10 cellular contexts compared by ENCODE assay signal in genomic region chr16:12646490-12647274, GRCh38.
DNase-seq lines count a peak whose midpoint lies in the region; ATAC-seq and TF ChIP-seq lines count a peak whose summit lies in the region.
"Had no signal": no experiment of that assay in that cellular context is flagged by ENCODE, and none has a peak within 500 bp of the region (broad histone marks: within the 10 kb centered on the region; RNA-seq: fewer than 3 reads in every experiment).

No MANE protein-coding gene starts in this region.

- H3F3A ChIP-seq in GM23338 (replicated peaks; ENCODE audit: low read depth): no peaks in the 10 kb centered on the region

- TF ChIP-seq POLR2A in right lobe of liver (IDR thresholded peaks at IDR 0.05): no peak

- H3K27ac Mint-ChIP-seq in effector memory CD8-positive, alpha-beta T cell: no peak overlapping the region
- no peak overlapping the region for H3K27ac Mint-ChIP-seq in GM23338

- ATAC-seq in HG02884 (IDR thresholded peaks at IDR 0.05; ENCODE audit: unreplicated experiment) (peak; percentile 55), right lobe of liver (peak; percentile 73 to 91 (median 80)), HG03457 (IDR thresholded peaks at IDR 0.05; ENCODE audit: unreplicated experiment) (no peak), GM23338 (no peak)
- no peak for ATAC-seq in effector memory CD8-positive, alpha-beta T cell (replicated peaks)
- ATAC-seq: body of pancreas had no signal

- H3K4me1 Mint-ChIP-seq in effector memory CD8-positive, alpha-beta T cell (ENCODE audit: low read depth in 2 of 2): peaks cover 8 to 10% of the 10 kb centered on the region in 2 donors
- no peaks in the 10 kb centered on the region for H3K4me1 Mint-ChIP-seq in GM23338

- WGBS in right lobe of liver (ENCODE audit: insufficient coverage, low coverage, low lambda C conversion rate, missing lambda C conversion rate): 7% methylated on average over 7 of the region's 10 CpGs

- H3K9me2 ChIP-seq in GM23338 (ENCODE audit: insufficient read depth): no peaks in the 10 kb centered on the region; the same call in 1 of the 2 replicates

- no peak overlapping the region for H3K4me2 ChIP-seq in GM23338

- no peak overlapping the region for H3K4me3 Mint-ChIP-seq in effector memory CD8-positive, alpha-beta T cell
- H3K4me3 Mint-ChIP-seq in GM23338: no peak overlapping the region

- no peaks in the 10 kb centered on the region for H3K27me3 ChIP-seq in A673 (replicated peaks; ENCODE audit: insufficient read depth, low read depth, low read length, poor library complexity)
- no peaks in the 10 kb centered on the region for H3K27me3 ChIP-seq in right lobe of liver
- no peaks in the 10 kb centered on the region for H3K27me3 ChIP-seq in GM23338 (ENCODE audit: insufficient read depth)
- H3K27me3 ChIP-seq: body of pancreas had no signal

- peaks cover 6 to 8% of the 10 kb centered on the region in 2 donors for H3K9me3 Mint-ChIP-seq in effector memory CD8-positive, alpha-beta T cell
- H3K9me3 Mint-ChIP-seq in GM23338: no peaks in the 10 kb centered on the region; the same call in 2 of the 3 replicates

- no peaks in the 10 kb centered on the region for H3K79me2 ChIP-seq in GM23338 (replicated peaks; ENCODE audit: insufficient read depth)
- H3K79me2 ChIP-seq: parathyroid adenoma had no signal

- CTCF ChIA-PET in A673 (lab: Charles Lee): no interaction called here

- peaks cover 19 to 45% of the 10 kb centered on the region in 2 donors for H3K27me3 Mint-ChIP-seq in effector memory CD8-positive, alpha-beta T cell
- peaks cover 2% of the 10 kb centered on the region for H3K27me3 Mint-ChIP-seq in GM23338 (ENCODE audit: insufficient read depth, low read depth, poor library complexity)

- H3K36me3 ChIP-seq in A673 (ENCODE audit: insufficient read depth, low read length, poor library complexity, severe bottlenecking) (no peaks in the 10 kb centered on the region), right lobe of liver (no peaks in the 10 kb centered on the region), GM23338 (ENCODE audit: insufficient read depth) (no peaks in the 10 kb centered on the region)

- H3K4me1 ChIP-seq in A673 (ENCODE audit: insufficient read depth, low read length, poor library complexity, severe bottlenecking) (no peaks in the 10 kb centered on the region), right lobe of liver (peaks cover 0 to 43% (median 5%) of the 10 kb centered on the region in 4 donors), GM23338 (ENCODE audit: insufficient read depth) (no peaks in the 10 kb centered on the region)
- H3K4me1 ChIP-seq: body of pancreas, parathyroid adenoma had no signal

- intact Hi-C loops in A673 (cut with micrococcal nuclease; ENCODE audit: unreplicated experiment) (no loop called here), right lobe of liver (cut with DNase I) (no loop called here)

- H3K4me3 ChIP-seq in A673 (ENCODE audit: low read depth, low read length, poor library complexity, severe bottlenecking) (no peak overlapping the region), right lobe of liver (no peak overlapping the region), GM23338 (no peak overlapping the region)
- H3K4me3 ChIP-seq: body of pancreas had no signal

- POLR2A ChIA-PET in A673 (lab: Charles Lee; ENCODE audit: low non-redundant PET): no interaction called here

- H4K20me1 ChIP-seq in GM23338 (replicated peaks; ENCODE audit: insufficient read depth): no peaks in the 10 kb centered on the region; the same call in 1 of the 2 replicates

- H2AFZ ChIP-seq in GM23338: no peak overlapping the region
- H2AFZ ChIP-seq: parathyroid adenoma had no signal

- H3K27ac ChIP-seq in A673 (ENCODE audit: low read depth, low read length, poor library complexity, severe bottlenecking) (no peak overlapping the region), right lobe of liver (peak overlapping the region; percentile 2 to 68 (median 37)), GM23338 (ENCODE audit: low read depth) (no peak overlapping the region)
- H3K27ac ChIP-seq: body of pancreas, parathyroid adenoma had no signal

- TF ChIP-seq CTCF in A673 (conservative IDR thresholded peaks at IDR 0.05; ENCODE audit: low read depth, low read length): no peak
- TF ChIP-seq CTCF in right lobe of liver (IDR thresholded peaks at IDR 0.05): no peak
- TF ChIP-seq CTCF in GM23338 (conservative IDR thresholded peaks at IDR 0.05; ENCODE audit: low read depth in 2 of 2): no peak

- DNase-seq in A673 (ENCODE audit: low spot score) (peak; percentile 55), right lobe of liver (peak; percentile 86 to 91 (median 90)), NCI-H2081 (lab: John Stamatoyannopoulos, UW) (no peak), GM23338 (ENCODE audit: low spot score) (no peak)
- DNase-seq in activated CD8-positive, alpha-beta memory T cell treated with anti-CD3 and anti-CD28 coated beads, Interleukin-2, amount 50 U/mL, for 4 hours: peak; percentile 29
- DNase-seq in effector memory CD8-positive, alpha-beta T cell: no peak

- H3K36me3 Mint-ChIP-seq in effector memory CD8-positive, alpha-beta T cell (ENCODE audit: insufficient read depth): no peaks in the 10 kb centered on the region
- no peaks in the 10 kb centered on the region; the same call in 2 of the 3 replicates for H3K36me3 Mint-ChIP-seq in GM23338 (ENCODE audit: low read depth)

- H3K9me3 ChIP-seq in A673 (ENCODE audit: low read depth, low read length, poor library complexity, severe bottlenecking): no peaks in the 10 kb centered on the region
- no peaks in the 10 kb centered on the region for H3K9me3 ChIP-seq in right lobe of liver
- H3K9me3 ChIP-seq: body of pancreas had no signal

- BruUV-seq in A673 (replicated peaks; lab: Mats Ljungman, UMichigan): no TSS peak

TF ChIP-seq in GM23338, 12 proteins besides CTCF, POLR2A, EP300 and RAD21 (continues in another document):
- TF ChIP-seq EZH2phosphoT487 (IDR thresholded peaks at IDR 0.05; ENCODE audit: unreplicated experiment) (no peak), JUNB (IDR thresholded peaks at IDR 0.05; ENCODE audit: unreplicated experiment) (no peak), STAT1 (IDR thresholded peaks at IDR 0.05; ENCODE audit: unreplicated experiment) (no peak), CREB1 (CRISPR knock-in tag; IDR thresholded peaks at IDR 0.05; ENCODE audit: low read depth) (no peak), ZNF462 (CRISPR knock-in tag; IDR thresholded peaks at IDR 0.05) (no peak), NANOG (IDR thresholded peaks at IDR 0.05; ENCODE audit: borderline replicate concordance) (no peak)

Comparison
In these comparisons a context has a peak if more than half of its experiments do, and no peak if none do; other contexts are left out.
1. DNase-seq: peak in A673 (single experiment), activated CD8-positive, alpha-beta memory T cell treated with anti-CD3 and anti-CD28 coated beads, Interleukin-2, amount 50 U/mL, for 4 hours (single experiment) and right lobe of liver (3 of 3); none in effector memory CD8-positive, alpha-beta T cell (0 of 3), NCI-H2081 (0 of 2) and GM23338 (single experiment).
2. H3K27ac ChIP-seq: peak in right lobe of liver (3 of 3); none in A673 (single experiment) and GM23338 (single experiment).
3. ATAC-seq: peak in HG02884 (single experiment) and right lobe of liver (4 of 4); none in HG03457 (single experiment), effector memory CD8-positive, alpha-beta T cell (single experiment) and GM23338 (single experiment).